In the genomic region with DNA sequence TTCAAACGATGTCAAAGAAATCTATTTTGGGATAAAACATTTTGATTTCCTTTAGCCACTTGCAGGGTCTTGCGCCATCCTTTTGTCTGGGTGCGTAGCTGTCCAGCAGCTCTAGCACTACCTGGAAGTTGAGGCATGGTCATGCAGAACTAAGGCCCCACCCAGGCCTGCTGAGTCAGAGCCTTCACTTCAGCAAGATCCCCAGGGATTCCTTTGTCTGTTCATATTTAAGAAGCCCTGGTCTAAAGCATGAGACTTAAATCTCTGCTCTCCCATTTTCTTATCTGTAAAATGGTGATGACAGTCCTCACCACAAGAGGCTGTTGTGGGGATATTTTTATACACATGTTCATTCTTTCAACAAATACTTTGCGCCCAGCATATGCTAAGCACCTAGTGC, we compare ENCODE assay signal across 19 cellular contexts.
DNase-seq lines count a peak whose midpoint lies in the region; ATAC-seq and TF ChIP-seq lines count a peak whose summit lies in the region.
"Had no signal": no experiment of that assay in that cellular context is flagged by ENCODE, and none has a peak within 500 bp of the region (broad histone marks: within the 10 kb centered on the region; RNA-seq: fewer than 3 reads in every experiment).

No MANE protein-coding gene starts in this region.

- DNase-seq in LHCN-M2 (ENCODE audit: low read depth) (peak; percentile 18), cardiac fibroblast (ENCODE audit: low read depth in 2 of 2) (peak; percentile 69 to 82), left ventricle myocardium superior (peak; percentile 35), thyroid gland (no peak)
- DNase-seq in central memory CD4-positive, alpha-beta T cell = no peak
- no peak for DNase-seq in activated naive CD4-positive, alpha-beta T cell treated with anti-CD3 and anti-CD28 coated beads, Interleukin-2, amount 10 ng/mL, durations not matched to agents 7 days and 5 days
- DNase-seq: activated B cell treated with CpG ODN at 0.5 μM for 24 hours; activated CD8-positive, alpha-beta memory T cell treated with anti-CD3 and anti-CD28 coated beads, Interleukin-2, amount 10 ng/mL, durations not matched to agents 7 days and 5 days; activated gamma-delta T cell treated with Interleukin-2 at 50 U/mL for 16 hours; DMS79 treated with DMSO at 0.1 percent for 48 hours; glutamatergic neuron; GOT3; kidney; NCI-H1092; NCI-H446 had no signal

- no peaks in the 10 kb centered on the region for H3K27me3 ChIP-seq in thyroid gland

- H3K9me3 Mint-ChIP-seq in activated naive CD4-positive, alpha-beta T cell treated with anti-CD3 and anti-CD28 coated beads, Interleukin-2, amount 10 ng/mL, durations not matched to agents 7 days and 5 days = no peaks in the 10 kb centered on the region
- H3K9me3 Mint-ChIP-seq: activated B cell treated with CpG ODN at 0.5 μM for 24 hours; stimulated activated memory B cell treated with anti-CD40 and anti-IgM and Interleukin-4, amounts not matched to agents 10 μg/mL and 1 μg/mL and 100 μg/mL, for 72 hours had no signal

- no peaks in the 10 kb centered on the region for H3K4me1 Mint-ChIP-seq in activated naive CD4-positive, alpha-beta T cell treated with anti-CD3 and anti-CD28 coated beads, Interleukin-2, amount 10 ng/mL, durations not matched to agents 7 days and 5 days
- H3K4me1 Mint-ChIP-seq: activated B cell treated with CpG ODN at 0.5 μM for 24 hours; activated CD8-positive, alpha-beta memory T cell treated with anti-CD3 and anti-CD28 coated beads, Interleukin-2, amount 10 ng/mL, durations not matched to agents 7 days and 5 days; stimulated activated memory B cell treated with anti-CD40 and anti-IgM and Interleukin-4, amounts not matched to agents 10 μg/mL and 1 μg/mL and 100 μg/mL, for 72 hours had no signal

- peak overlapping the region in 2 of 3 donors; percentile 42 to 88 for H3K27ac ChIP-seq in thyroid gland
- H3K27ac ChIP-seq: skin epidermis had no signal

- no peak overlapping the region for H3K4me3 Mint-ChIP-seq in activated naive CD4-positive, alpha-beta T cell treated with anti-CD3 and anti-CD28 coated beads, Interleukin-2, amount 10 ng/mL, durations not matched to agents 7 days and 5 days
- H3K4me3 Mint-ChIP-seq: activated B cell treated with CpG ODN at 0.5 μM for 24 hours; activated CD8-positive, alpha-beta memory T cell treated with anti-CD3 and anti-CD28 coated beads, Interleukin-2, amount 10 ng/mL, durations not matched to agents 7 days and 5 days; CD14-positive monocyte; stimulated activated memory B cell treated with anti-CD40 and anti-IgM and Interleukin-4, amounts not matched to agents 10 μg/mL and 1 μg/mL and 100 μg/mL, for 72 hours had no signal

- intact Hi-C loops in left ventricle myocardium superior (cut with micrococcal nuclease) (no loop called here), thyroid gland (cut with DNase I) (no loop called here)

- peaks cover 32 to 58% of the 10 kb centered on the region in 2 donors for H3K4me1 ChIP-seq in thyroid gland

- H3K4me3 ChIP-seq in cardiac fibroblast (replicated peaks in 1 of 2; ENCODE audit: low read depth in 2 of 2, low read length in 2 of 2) (no peak overlapping the region), thyroid gland (replicated peaks in 1 of 3) (no peak overlapping the region)
- H3K4me3 ChIP-seq: skin epidermis had no signal

- CTCF ChIA-PET in activated naive CD4-positive, alpha-beta T cell treated with anti-CD3 and anti-CD28 coated beads, Interleukin-2, amount 10 ng/mL, durations not matched to agents 7 days and 5 days (lab: Charles Lee) = no interaction called here

- H3K27me3 Mint-ChIP-seq in activated naive CD4-positive, alpha-beta T cell treated with anti-CD3 and anti-CD28 coated beads, Interleukin-2, amount 10 ng/mL, durations not matched to agents 7 days and 5 days = peaks cover 18% of the 10 kb centered on the region
- H3K27me3 Mint-ChIP-seq: activated B cell treated with CpG ODN at 0.5 μM for 24 hours; stimulated activated memory B cell treated with anti-CD40 and anti-IgM and Interleukin-4, amounts not matched to agents 10 μg/mL and 1 μg/mL and 100 μg/mL, for 72 hours had no signal

- TF ChIP-seq CTCF in cardiac fibroblast (IDR thresholded peaks at IDR 0.05; ENCODE audit: low read depth, low read length) = no peak
- no peak for TF ChIP-seq CTCF in thyroid gland (IDR thresholded peaks at IDR 0.05)

- no peak for TF ChIP-seq POLR2A in thyroid gland (IDR thresholded peaks at IDR 0.05)

- 86 to 87% methylated on average over 4 of the region's 4 CpGs for WGBS in thyroid gland, 2 donors

- H3K27ac Mint-ChIP-seq in activated naive CD4-positive, alpha-beta T cell treated with anti-CD3 and anti-CD28 coated beads, Interleukin-2, amount 10 ng/mL, durations not matched to agents 7 days and 5 days = no peak overlapping the region
- H3K27ac Mint-ChIP-seq: activated B cell treated with CpG ODN at 0.5 μM for 24 hours; activated CD8-positive, alpha-beta memory T cell treated with anti-CD3 and anti-CD28 coated beads, Interleukin-2, amount 10 ng/mL, durations not matched to agents 7 days and 5 days; CD14-positive monocyte; stimulated activated memory B cell treated with anti-CD40 and anti-IgM and Interleukin-4, amounts not matched to agents 10 μg/mL and 1 μg/mL and 100 μg/mL, for 72 hours had no signal

- no peaks in the 10 kb centered on the region for H3K9me3 ChIP-seq in thyroid gland

- ATAC-seq in left ventricle myocardium superior = peak; percentile 76
- ATAC-seq in HG03095 (IDR thresholded peaks at IDR 0.05; ENCODE audit: unreplicated experiment) = no peak
- ATAC-seq: activated CD8-positive, alpha-beta memory T cell treated with anti-CD3 and anti-CD28 coated beads, Interleukin-2, amount 10 ng/mL, durations not matched to agents 7 days and 5 days; stimulated activated memory B cell treated with anti-CD40 and anti-IgM and Interleukin-4, amounts not matched to agents 10 μg/mL and 1 μg/mL and 100 μg/mL, for 72 hours had no signal

- H3K36me3 ChIP-seq in thyroid gland = no peaks in the 10 kb centered on the region

- no peaks in the 10 kb centered on the region for H3K36me3 Mint-ChIP-seq in activated naive CD4-positive, alpha-beta T cell treated with anti-CD3 and anti-CD28 coated beads, Interleukin-2, amount 10 ng/mL, durations not matched to agents 7 days and 5 days
- H3K36me3 Mint-ChIP-seq: activated CD8-positive, alpha-beta memory T cell treated with anti-CD3 and anti-CD28 coated beads, Interleukin-2, amount 10 ng/mL, durations not matched to agents 7 days and 5 days; CD14-positive monocyte; stimulated activated memory B cell treated with anti-CD40 and anti-IgM and Interleukin-4, amounts not matched to agents 10 μg/mL and 1 μg/mL and 100 μg/mL, for 72 hours had no signal

Comparison
In these comparisons a context has a peak if more than half of its experiments do, and no peak if none do; other contexts are left out.
1. DNase-seq: peak in LHCN-M2 (single experiment), cardiac fibroblast (2 of 2) and left ventricle myocardium superior (single experiment); none in thyroid gland (0 of 2), central memory CD4-positive, alpha-beta T cell (single experiment) and activated naive CD4-positive, alpha-beta T cell treated with anti-CD3 and anti-CD28 coated beads, Interleukin-2, amount 10 ng/mL, durations not matched to agents 7 days and 5 days (single experiment).